Comparison of ENCODE assay signal across 19 cellular contexts in genomic region chr4:36915717-36916116, GRCh38.
"Had no signal": no experiment of that assay in that cellular context is flagged by ENCODE, and none has a peak within 500 bp of the region (broad histone marks: within the 10 kb centered on the region; RNA-seq: fewer than 3 reads in every experiment).

No MANE protein-coding gene starts in this region.

- H3K9me3 ChIP-seq: colonic mucosa, esophagus muscularis mucosa, gastroesophageal sphincter, heart left ventricle, left lung, lower lobe of right lung had no signal

- H3K4me1 ChIP-seq: colonic mucosa, esophagus muscularis mucosa, foreskin keratinocyte, gastroesophageal sphincter, heart left ventricle, left lung, lower lobe of right lung had no signal

- DNase-seq: colonic mucosa; cortex of kidney; effector CD8-positive, alpha-beta T cell; effector memory CD8-positive, alpha-beta T cell; foreskin keratinocyte; heart left ventricle; hypothalamus; immature natural killer cell; islet precursor cell; kidney; kidney glomerular epithelial cell; left lung; left ventricle myocardium superior; lower lobe of right lung; naive thymus-derived CD4-positive, alpha-beta T cell; natural killer cell had no signal

- ATAC-seq: effector memory CD8-positive, alpha-beta T cell; foreskin keratinocyte; gastroesophageal sphincter; heart left ventricle; left lung; left ventricle myocardium superior; lower lobe of right lung; naive thymus-derived CD4-positive, alpha-beta T cell; natural killer cell had no signal

- H3K36me3 ChIP-seq: colonic mucosa, esophagus muscularis mucosa, gastroesophageal sphincter, heart left ventricle, left lung, lower lobe of right lung had no signal

- H3K4me3 ChIP-seq: colonic mucosa, esophagus muscularis mucosa, gastroesophageal sphincter, heart left ventricle, hepatocyte, left lung, lower lobe of right lung had no signal
